In the genomic region with DNA sequence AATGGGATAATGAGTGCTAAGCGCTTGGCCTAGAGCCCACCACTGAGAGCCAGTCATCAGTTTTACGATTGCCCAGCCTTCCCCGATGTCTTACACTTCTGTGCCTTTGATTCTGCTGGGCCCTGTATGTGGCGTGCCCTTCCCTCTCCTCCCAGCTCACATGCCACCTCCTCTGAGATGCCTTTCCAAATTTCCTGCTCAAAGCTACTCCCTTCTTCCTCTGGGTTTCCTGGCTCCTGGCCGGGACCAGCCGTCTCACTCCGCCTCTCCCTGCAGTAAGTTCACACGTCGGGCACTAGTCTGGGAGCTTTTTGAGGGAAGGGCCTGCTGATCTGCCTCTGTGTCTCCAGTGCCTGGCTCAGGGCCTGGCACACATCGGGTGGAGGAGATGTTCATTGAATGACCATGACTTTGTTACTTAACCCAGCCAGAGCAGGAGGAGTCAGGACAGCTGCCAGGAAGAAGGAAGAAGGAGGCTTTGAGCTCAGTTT, we compare ENCODE assay signal across 9 cellular contexts.
DNase-seq lines count a peak whose midpoint lies in the region; ATAC-seq and TF ChIP-seq lines count a peak whose summit lies in the region.
"Had no signal": no experiment of that assay in that cellular context is flagged by ENCODE, and none has a peak within 500 bp of the region (broad histone marks: within the 10 kb centered on the region; RNA-seq: fewer than 3 reads in every experiment).

No MANE protein-coding gene starts in this region.

- H3K4me3 Mint-ChIP-seq in activated CD4-positive, alpha-beta T cell treated with anti-CD3 and anti-CD28 coated beads, Interleukin-2, amount 10 ng/mL, durations not matched to agents 7 days and 5 days, result no peak overlapping the region
- H3K4me3 Mint-ChIP-seq: activated CD4-positive, alpha-beta memory T cell treated with anti-CD3 and anti-CD28 coated beads for 36 hours had no signal

- TF ChIP-seq CTCF in coronary artery (IDR thresholded peaks at IDR 0.05), result no peak
- TF ChIP-seq CTCF in lung (IDR thresholded peaks at IDR 0.05; ENCODE audit: control extremely low read depth, extremely low read depth), result no peak
- TF ChIP-seq CTCF in tibial nerve (IDR thresholded peaks at IDR 0.05), result no peak

- H3K9me3 Mint-ChIP-seq in activated CD4-positive, alpha-beta T cell treated with anti-CD3 and anti-CD28 coated beads, Interleukin-2, amount 10 ng/mL, durations not matched to agents 7 days and 5 days, result no peaks in the 10 kb centered on the region
- H3K9me3 Mint-ChIP-seq: activated CD4-positive, alpha-beta memory T cell treated with anti-CD3 and anti-CD28 coated beads for 36 hours had no signal

- H3K4me3 ChIP-seq in coronary artery (no peak overlapping the region), lung (no peak overlapping the region), tibial nerve (no peak overlapping the region)
- H3K4me3 ChIP-seq: SJSA1 had no signal

- H3K9me3 ChIP-seq in lung (ENCODE audit: control insufficient read depth in 2 of 2, insufficient read depth in 1 of 2, low read length in 1 of 2) (no peaks in the 10 kb centered on the region), tibial nerve (no peaks in the 10 kb centered on the region)
- H3K9me3 ChIP-seq: SJSA1 had no signal

- H3K27me3 ChIP-seq in lung (ENCODE audit: control insufficient read depth, insufficient read depth) (no peaks in the 10 kb centered on the region), tibial nerve (no peaks in the 10 kb centered on the region)
- H3K27me3 ChIP-seq: SJSA1 had no signal

- H3K27ac ChIP-seq in coronary artery (peak overlapping the region in 1 of 2 donors; percentile 64), lung (ENCODE audit: low read depth in 1 of 2, low read length in 1 of 2) (no peak overlapping the region), tibial nerve (peak overlapping the region; percentile 50 to 86 (median 76))
- H3K27ac ChIP-seq: SJSA1 had no signal

- H3K27me3 Mint-ChIP-seq in activated CD4-positive, alpha-beta T cell treated with anti-CD3 and anti-CD28 coated beads, Interleukin-2, amount 10 ng/mL, durations not matched to agents 7 days and 5 days, result peaks cover 12% of the 10 kb centered on the region

- H3K36me3 ChIP-seq in lung (ENCODE audit: control insufficient read depth in 2 of 2, insufficient read depth in 2 of 2, low read length in 2 of 2) (no peaks in the 10 kb centered on the region), tibial nerve (no peaks in the 10 kb centered on the region)
- H3K36me3 ChIP-seq: SJSA1 had no signal

- H3K36me3 Mint-ChIP-seq in activated CD4-positive, alpha-beta T cell treated with anti-CD3 and anti-CD28 coated beads, Interleukin-2, amount 10 ng/mL, durations not matched to agents 7 days and 5 days (ENCODE audit: low read depth), result no peaks in the 10 kb centered on the region
- H3K36me3 Mint-ChIP-seq: activated CD4-positive, alpha-beta memory T cell treated with anti-CD3 and anti-CD28 coated beads for 36 hours had no signal

- in situ Hi-C loops in ACHN (cut with HindIII; ENCODE audit: low pct_ligation_motif_present, low pct_unique_long_range_greater_than_20kb, low sequenced_read_pairs), result no loop called here

- peak; percentile 15 for DNase-seq in M059J (ENCODE audit: low read depth)
- DNase-seq in coronary artery (ENCODE audit: low spot score), result peak; percentile 79
- DNase-seq in lung (ENCODE audit: low spot score), result peak; percentile 51
- peak; percentile 59 to 72 for DNase-seq in tibial nerve (ENCODE audit: low spot score in 2 of 2)
- no peak for DNase-seq in NCI-H1417 (lab: John Stamatoyannopoulos, UW)
- DNase-seq in ACHN, result no peak
- DNase-seq in activated CD4-positive, alpha-beta T cell treated with anti-CD3 and anti-CD28 coated beads, Interleukin-2, amount 10 ng/mL, durations not matched to agents 7 days and 5 days, result no peak
- DNase-seq: activated CD4-positive, alpha-beta memory T cell treated with anti-CD3 and anti-CD28 coated beads for 36 hours had no signal

- CTCF ChIA-PET in activated CD4-positive, alpha-beta T cell treated with anti-CD3 and anti-CD28 coated beads, Interleukin-2, amount 10 ng/mL, durations not matched to agents 7 days and 5 days (lab: Charles Lee), result no interaction called here

- H3K4me1 Mint-ChIP-seq in activated CD4-positive, alpha-beta T cell treated with anti-CD3 and anti-CD28 coated beads, Interleukin-2, amount 10 ng/mL, durations not matched to agents 7 days and 5 days, result no peaks in the 10 kb centered on the region

- TF ChIP-seq EP300 in tibial nerve (IDR thresholded peaks at IDR 0.05), result peak in 1 of 2 donors; percentile 70

- POLR2A ChIA-PET in activated CD4-positive, alpha-beta T cell treated with anti-CD3 and anti-CD28 coated beads, Interleukin-2, amount 10 ng/mL, durations not matched to agents 7 days and 5 days (lab: Charles Lee), result no interaction called here

- WGBS in lung, 2 donors, result 49 to 71% methylated on average over 10 of the region's 10 CpGs
- 21 to 39% methylated on average over 10 of the region's 10 CpGs for WGBS in tibial nerve, 2 donors

- H3K4me1 ChIP-seq in lung (ENCODE audit: control insufficient read depth in 2 of 2, insufficient read depth in 2 of 2, low read length in 2 of 2) (peaks cover 0 to 8% of the 10 kb centered on the region in 2 donors), tibial nerve (peaks cover 0 to 77% (median 20%) of the 10 kb centered on the region in 4 donors)
- H3K4me1 ChIP-seq: SJSA1 had no signal

- no peak for TF ChIP-seq POLR2A in tibial nerve (IDR thresholded peaks at IDR 0.05)

- ATAC-seq in lung (ENCODE audit: insufficient read depth, low FRiP score), result no peak

- no peak overlapping the region for H3K27ac Mint-ChIP-seq in activated CD4-positive, alpha-beta T cell treated with anti-CD3 and anti-CD28 coated beads, Interleukin-2, amount 10 ng/mL, durations not matched to agents 7 days and 5 days
- H3K27ac Mint-ChIP-seq: activated CD4-positive, alpha-beta memory T cell treated with anti-CD3 and anti-CD28 coated beads for 36 hours had no signal

Comparison
In these comparisons a context has a peak if more than half of its experiments do, and no peak if none do; other contexts are left out.
1. DNase-seq: peak in M059J (single experiment), coronary artery (single experiment), lung (single experiment) and tibial nerve (2 of 2); none in NCI-H1417 (0 of 3), ACHN (single experiment) and activated CD4-positive, alpha-beta T cell treated with anti-CD3 and anti-CD28 coated beads, Interleukin-2, amount 10 ng/mL, durations not matched to agents 7 days and 5 days (single experiment).
2. H3K27ac ChIP-seq: peak in tibial nerve (4 of 4); none in lung (0 of 2).